ENCODE assay signal across 25 cellular contexts in genomic region chr16:1911467-1912214, GRCh38. TPM values are rescaled to one million over a fixed set of nuclear protein-coding genes. Genes with fewer than 3 reads are reported as not detected.
"Had no signal": no experiment of that assay in that cellular context is flagged by ENCODE, and none has a peak within 500 bp of the region (broad histone marks: within the 10 kb centered on the region; RNA-seq: fewer than 3 reads in every experiment).

No MANE protein-coding gene starts in this region.

- H3K36me3 ChIP-seq: brain microvascular endothelial cell, cardiac muscle cell, MG63 had no signal

- ATAC-seq: activated T-cell treated with anti-CD3 and anti-CD28 coated beads, Interleukin-2, amount 50 U/mL, for 4 hours had no signal

- H3K4me3 ChIP-seq: cardiac muscle cell, MG63 had no signal

- H3K4me3 Mint-ChIP-seq: activated CD4-positive, alpha-beta memory T cell treated with anti-CD3 and anti-CD28 coated beads for 36 hours; activated CD4-positive, alpha-beta T cell treated with anti-CD3 and anti-CD28 coated beads, Interleukin-2, amount 10 ng/mL, durations not matched to agents 7 days and 5 days; activated naive CD4-positive, alpha-beta T cell treated with anti-CD3 and anti-CD28 coated beads for 36 hours; activated naive CD8-positive, alpha-beta T cell; activated T-cell treated with anti-CD3 and anti-CD28 coated beads, Interleukin-2, amount 50 U/mL, for 4 hours had no signal

- H3K9me3 Mint-ChIP-seq: activated CD4-positive, alpha-beta memory T cell treated with anti-CD3 and anti-CD28 coated beads for 36 hours; activated CD4-positive, alpha-beta T cell treated with anti-CD3 and anti-CD28 coated beads, Interleukin-2, amount 10 ng/mL, durations not matched to agents 7 days and 5 days; activated naive CD4-positive, alpha-beta T cell treated with anti-CD3 and anti-CD28 coated beads for 36 hours; activated T-cell treated with anti-CD3 and anti-CD28 coated beads, Interleukin-2, amount 50 U/mL, for 4 hours had no signal

- H3K27ac ChIP-seq: brain microvascular endothelial cell, cardiac muscle cell had no signal

- H3K36me3 Mint-ChIP-seq: activated CD4-positive, alpha-beta memory T cell treated with anti-CD3 and anti-CD28 coated beads for 36 hours; activated naive CD8-positive, alpha-beta T cell had no signal

- FAIRE-seq: TTC549 had no signal

- H3K9me3 ChIP-seq: MG63 had no signal

- DNase-seq: activated CD4-positive, alpha-beta memory T cell treated with anti-CD3 and anti-CD28 coated beads for 36 hours; activated CD4-positive, alpha-beta T cell treated with anti-CD3 and anti-CD28 coated beads, Interleukin-2, amount 10 ng/mL, durations not matched to agents 7 days and 5 days; activated CD4-positive, CD25-positive, alpha-beta regulatory T cell; activated CD8-positive, alpha-beta memory T cell treated with anti-CD3 and anti-CD28 coated beads for 24 hours; activated gamma-delta T cell; activated naive CD4-positive, alpha-beta T cell treated with anti-CD3 and anti-CD28 coated beads for 36 hours; activated T-cell treated with anti-CD3 and anti-CD28 coated beads, Interleukin-2, amount 50 U/mL, for 4 hours; brain microvascular endothelial cell; MG63; NCI-H146; NCI-H1930; NCI-H2107; NCI-H2171 treated with DMSO at 0.1 percent for 48 hours; NCI-H226; NCI-H526; NCI-H82; SIG-M5; T-helper 2 cell; T1000 had no signal

- H3K4me1 Mint-ChIP-seq: activated CD4-positive, alpha-beta T cell treated with anti-CD3 and anti-CD28 coated beads, Interleukin-2, amount 10 ng/mL, durations not matched to agents 7 days and 5 days had no signal

- H3K27ac Mint-ChIP-seq: activated CD4-positive, alpha-beta memory T cell treated with anti-CD3 and anti-CD28 coated beads for 36 hours; activated CD4-positive, alpha-beta T cell treated with anti-CD3 and anti-CD28 coated beads, Interleukin-2, amount 10 ng/mL, durations not matched to agents 7 days and 5 days; activated naive CD4-positive, alpha-beta T cell treated with anti-CD3 and anti-CD28 coated beads for 36 hours; activated naive CD8-positive, alpha-beta T cell had no signal

RNA-seq across cellular contexts. Expression of gene HS3ST6, which starts 6.6 kb away (rescaled TPM):
- total RNA-seq: activated CD4-positive, alpha-beta memory T cell treated with anti-CD3 and anti-CD28 coated beads for 36 hours; activated CD4-positive, alpha-beta T cell treated with anti-CD3 and anti-CD28 coated beads, Interleukin-2, amount 10 ng/mL, durations not matched to agents 7 days and 5 days; activated naive CD4-positive, alpha-beta T cell treated with anti-CD3 and anti-CD28 coated beads for 36 hours; activated T-cell treated with anti-CD3 and anti-CD28 coated beads, Interleukin-2, amount 50 U/mL, for 4 hours; cardiac muscle cell; OCI-LY7; RPMI7951 had no signal
- polyA plus RNA-seq: cardiac muscle cell had no signal

RNA-seq across cellular contexts. Expression of gene MEIOB, which starts 39.7 kb away (rescaled TPM):
- total RNA-seq: activated CD4-positive, alpha-beta memory T cell treated with anti-CD3 and anti-CD28 coated beads for 36 hours; activated CD4-positive, alpha-beta T cell treated with anti-CD3 and anti-CD28 coated beads, Interleukin-2, amount 10 ng/mL, durations not matched to agents 7 days and 5 days; OCI-LY7; RPMI7951 had no signal
- polyA plus RNA-seq: cardiac muscle cell had no signal

RNA-seq across cellular contexts. Expression of gene RPL3L, which starts 42.8 kb away (rescaled TPM):
- total RNA-seq: activated CD4-positive, alpha-beta memory T cell treated with anti-CD3 and anti-CD28 coated beads for 36 hours; activated CD4-positive, alpha-beta T cell treated with anti-CD3 and anti-CD28 coated beads, Interleukin-2, amount 10 ng/mL, durations not matched to agents 7 days and 5 days; activated naive CD4-positive, alpha-beta T cell treated with anti-CD3 and anti-CD28 coated beads for 36 hours; activated T-cell treated with anti-CD3 and anti-CD28 coated beads, Interleukin-2, amount 50 U/mL, for 4 hours; cardiac muscle cell; NCI-H460; RPMI7951 had no signal
